ENCODE assay signal across 8 cellular contexts in the genomic region with DNA sequence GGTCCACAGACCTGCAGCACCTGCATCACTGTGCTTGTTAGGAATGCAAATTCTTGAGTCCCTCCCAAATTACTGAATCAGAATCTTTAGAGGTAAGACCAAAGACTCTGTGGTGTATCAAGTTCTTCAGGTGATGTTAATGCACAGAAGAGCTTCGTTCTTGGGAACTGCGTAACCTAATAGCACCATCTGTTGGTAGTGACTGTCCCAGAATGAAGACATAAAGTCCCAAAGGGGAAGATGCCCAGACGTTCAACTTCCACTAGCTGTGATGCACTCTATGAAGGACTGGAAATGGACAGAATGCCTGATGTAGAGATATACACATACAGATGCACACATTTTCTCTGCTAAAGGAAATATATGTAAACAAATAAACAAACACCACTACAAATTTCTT.
DNase-seq lines count a peak whose midpoint lies in the region; ATAC-seq, FAIRE-seq and TF ChIP-seq lines count a peak whose summit lies in the region.

No MANE protein-coding gene starts in this region.

- no peak for FAIRE-seq in pancreas (lab: Jason Lieb, UNC)

- no peak overlapping the region for H2AFZ ChIP-seq in Karpas-422 (ENCODE audit: low read length)

- no peaks in the 10 kb centered on the region for H3K27me3 ChIP-seq in pancreas
- no peaks in the 10 kb centered on the region for H3K27me3 ChIP-seq in Karpas-422 (ENCODE audit: low read length)

- H3K79me2 ChIP-seq in Karpas-422 (ENCODE audit: low read length): no peaks in the 10 kb centered on the region

- H3K9ac ChIP-seq in Karpas-422 (ENCODE audit: low read length): no peak overlapping the region

- ATAC-seq in GM18861 (IDR thresholded peaks at IDR 0.05; ENCODE audit: unreplicated experiment) (peak; percentile 74), HG03095 (IDR thresholded peaks at IDR 0.05; ENCODE audit: unreplicated experiment) (peak; percentile 91), pancreas (peak in 3 of 4 donors; percentile 64 to 68 (median 67))

- intact Hi-C loops in pancreas (cut with DNase I): no loop called here

- no peaks in the 10 kb centered on the region for H3K9me2 ChIP-seq in Karpas-422 (replicated peaks; ENCODE audit: insufficient read depth, low read length)

- H3K36me3 ChIP-seq in pancreas (no peaks in the 10 kb centered on the region), Karpas-422 (ENCODE audit: insufficient read depth, low read length) (no peaks in the 10 kb centered on the region)

- H3K9me3 ChIP-seq in pancreas (no peaks in the 10 kb centered on the region), Karpas-422 (ENCODE audit: low read length) (peaks cover 10% of the 10 kb centered on the region)

- peak; percentile 37 for DNase-seq in AG10803 (ENCODE audit: low read depth)
- DNase-seq in NCI-H82 (lab: John Stamatoyannopoulos, UW): peak; percentile 81
- peak; percentile 23 for DNase-seq in epithelial cell of proximal tubule (ENCODE audit: low read depth)
- DNase-seq in pancreas: no peak
- DNase-seq in Karpas-422: no peak
- DNase-seq in ureter (ENCODE audit: low spot score): no peak

- no peak overlapping the region for H3K4me2 ChIP-seq in Karpas-422 (ENCODE audit: low read depth, low read length, poor library complexity, severe bottlenecking)

- H3K4me1 ChIP-seq in pancreas: peaks cover 5 to 15% (median 9%) of the 10 kb centered on the region in 3 donors
- H3K4me1 ChIP-seq in Karpas-422 (ENCODE audit: low read length): no peaks in the 10 kb centered on the region

- 22 to 24% methylated on average over 3 of the region's 3 CpGs for WGBS in pancreas, 2 donors

- H4K20me1 ChIP-seq in Karpas-422 (ENCODE audit: insufficient read depth, low read depth, low read length): no peaks in the 10 kb centered on the region

- H3K4me3 ChIP-seq in AG10803 (ENCODE audit: low read length): no peak overlapping the region
- no peak overlapping the region for H3K4me3 ChIP-seq in epithelial cell of proximal tubule (ENCODE audit: low read depth, low read length)
- no peak overlapping the region for H3K4me3 ChIP-seq in pancreas
- no peak overlapping the region for H3K4me3 ChIP-seq in Karpas-422 (ENCODE audit: low read length)

- TF ChIP-seq CTCF in AG10803 (conservative IDR thresholded peaks at IDR 0.05; ENCODE audit: low read length) (peak; percentile 66), epithelial cell of proximal tubule (conservative IDR thresholded peaks at IDR 0.05; ENCODE audit: low read depth, low read length) (peak; percentile 76), pancreas (IDR thresholded peaks at IDR 0.05) (no peak)

- H3K27ac ChIP-seq in pancreas (no peak overlapping the region), Karpas-422 (ENCODE audit: low read length) (no peak overlapping the region)

Comparison
In these comparisons a context has a peak if more than half of its experiments do, and no peak if none do; other contexts are left out.
1. DNase-seq: peak in AG10803 (single experiment), NCI-H82 (single experiment) and epithelial cell of proximal tubule (single experiment); none in pancreas (0 of 6), Karpas-422 (single experiment) and ureter (single experiment).
2. CTCF ChIP-seq: peak in AG10803 (single experiment) and epithelial cell of proximal tubule (single experiment); none in pancreas (0 of 4).
3. Peak in every context shown above with its lines, with median percentiles within 50 percentile points of each other: ATAC-seq.